31 cellular contexts compared by ENCODE assay signal in the genomic region with DNA sequence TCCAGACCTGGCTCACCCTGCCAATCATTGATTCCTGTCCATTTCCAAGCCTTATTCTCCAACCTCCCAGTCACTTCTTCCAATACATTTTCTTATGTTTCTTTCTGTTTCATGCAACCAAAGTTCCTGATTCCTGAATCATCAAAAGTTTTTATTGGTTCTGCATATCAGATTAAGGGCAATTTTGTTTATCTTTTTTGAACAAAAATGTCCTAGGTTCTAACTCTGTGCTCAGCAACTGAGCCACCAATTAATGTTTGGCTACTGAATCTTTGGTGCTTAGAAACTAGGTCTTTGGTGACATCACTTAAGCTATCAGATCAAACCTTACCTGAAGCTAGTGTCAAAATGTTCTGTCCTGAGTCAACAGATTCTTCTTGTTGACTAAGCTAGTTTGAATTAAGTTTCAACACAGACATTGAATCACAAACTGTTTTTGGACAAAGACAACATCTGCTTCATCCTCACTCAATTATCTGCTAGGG. TPM values are rescaled to one million over a fixed set of nuclear protein-coding genes. Genes with fewer than 3 reads are reported as not detected.
"Had no signal": no experiment of that assay in that cellular context is flagged by ENCODE, and none has a peak within 500 bp of the region (broad histone marks: within the 10 kb centered on the region; RNA-seq: fewer than 3 reads in every experiment).

No MANE protein-coding gene starts in this region.

- H3K9me3 ChIP-seq: mucosa of descending colon, neutrophil, ovary, right lobe of liver, upper lobe of right lung had no signal

- H3K9me3 Mint-ChIP-seq: activated naive CD4-positive, alpha-beta T cell treated with anti-CD3 and anti-CD28 coated beads, Interleukin-2, amount 50 U/mL, for 72 hours; activated T-helper 2 cell treated with anti-CD3 and anti-CD28 coated beads, Interferon-gamma antibody, Interleukin-2, Interleukin-4, amounts not matched to agents 10 μg/mL and 5 μg/mL and 100 μg/mL, durations not matched to agents 14 hours and 24 hours and 36 hours; effector memory CD8-positive, alpha-beta T cell; stimulated activated effector memory CD8-positive, alpha-beta T cell treated with anti-CD3 and anti-CD28 coated beads, Interleukin-12 subunit alpha, Interleukin-12 subunit beta, amount 100 ng/mL, for 72 hours; stimulated activated naive CD8-positive, alpha-beta T cell treated with anti-CD3 and anti-CD28 coated beads, Interleukin-15, Interleukin-2, amounts not matched to agents 100 ng/mL and 50 ng/mL, for 24 hours; T-helper 2 cell treated with Interferon-gamma antibody and Interleukin-4, amounts not matched to agents 5 μg/mL and 100 μg/mL, for 36 hours had no signal

- DNase-seq: activated CD4-positive, alpha-beta T cell treated with anti-CD3 and anti-CD28 coated beads for 36 hours; activated CD4-positive, CD25-positive, alpha-beta regulatory T cell; activated CD8-positive, alpha-beta memory T cell treated with anti-CD3 and anti-CD28 coated beads, Interleukin-2, amount 10 ng/mL, durations not matched to agents 7 days and 5 days; activated CD8-positive, alpha-beta T cell treated with anti-CD3 and anti-CD28 coated beads, Interleukin-2, amount 10 ng/mL, durations not matched to agents 7 days and 5 days; activated T-cell treated with anti-CD3 and anti-CD28 coated beads, Interleukin-2, amount 50 U/mL, for 48 hours; caudate nucleus; cortex of kidney; effector memory CD8-positive, alpha-beta T cell; foreskin melanocyte; heart right ventricle; left ventricle myocardium inferior; mucosa of descending colon; ovary; right lobe of liver; stimulated activated CD4-positive, alpha-beta T cell treated with anti-CD3 and anti-CD28 coated beads, Interleukin-12 subunit alpha, Interleukin-12 subunit beta, amount 100 ng/mL, for 4 hours; stimulated activated CD4-positive, alpha-beta T cell treated with anti-CD3 and anti-CD28 coated beads, Interleukin-4, amount 100 ng/mL, for 1 hour; substantia nigra; T-helper 1 cell; upper lobe of right lung had no signal

- H3K27ac ChIP-seq: left ventricle myocardium inferior, neutrophil, ovary, right lobe of liver, skin epidermis, upper lobe of right lung had no signal

- H3K4me1 Mint-ChIP-seq: brain had no signal

- H3K4me1 ChIP-seq: right lobe of liver, upper lobe of right lung had no signal

- H3K36me3 Mint-ChIP-seq: activated CD8-positive, alpha-beta memory T cell treated with anti-CD3 and anti-CD28 coated beads, Interleukin-2, amount 10 ng/mL, durations not matched to agents 7 days and 5 days; activated naive CD4-positive, alpha-beta T cell treated with anti-CD3 and anti-CD28 coated beads, Interleukin-2, amount 50 U/mL, for 72 hours; brain; stimulated activated effector memory CD8-positive, alpha-beta T cell treated with anti-CD3 and anti-CD28 coated beads, Interleukin-12 subunit alpha, Interleukin-12 subunit beta, amount 100 ng/mL, for 72 hours had no signal

- H3K27ac Mint-ChIP-seq: activated CD4-positive, alpha-beta T cell treated with anti-CD3 and anti-CD28 coated beads for 36 hours; activated CD8-positive, alpha-beta memory T cell treated with anti-CD3 and anti-CD28 coated beads, Interleukin-2, amount 10 ng/mL, durations not matched to agents 7 days and 5 days; activated CD8-positive, alpha-beta T cell treated with anti-CD3 and anti-CD28 coated beads, Interleukin-2, amount 10 ng/mL, durations not matched to agents 7 days and 5 days; activated naive CD4-positive, alpha-beta T cell treated with anti-CD3 and anti-CD28 coated beads, Interleukin-2, amount 50 U/mL, for 72 hours; activated T-helper 2 cell treated with anti-CD3 and anti-CD28 coated beads, Interferon-gamma antibody, Interleukin-2, Interleukin-4, amounts not matched to agents 10 μg/mL and 5 μg/mL and 100 μg/mL, durations not matched to agents 14 hours and 24 hours and 36 hours; effector memory CD8-positive, alpha-beta T cell; nephron; progenitor cell of endocrine pancreas; stimulated activated effector memory CD8-positive, alpha-beta T cell treated with anti-CD3 and anti-CD28 coated beads, Interleukin-12 subunit alpha, Interleukin-12 subunit beta, amount 100 ng/mL, for 72 hours; stimulated activated naive CD8-positive, alpha-beta T cell treated with anti-CD3 and anti-CD28 coated beads, Interleukin-15, Interleukin-2, amounts not matched to agents 100 ng/mL and 50 ng/mL, for 24 hours; T-helper 2 cell treated with Interferon-gamma antibody and Interleukin-4, amounts not matched to agents 5 μg/mL and 100 μg/mL, for 36 hours had no signal

- H3K36me3 ChIP-seq: heart right ventricle, left ventricle myocardium inferior, neutrophil, ovary, right lobe of liver, upper lobe of right lung had no signal

- H3K4me3 Mint-ChIP-seq: activated CD4-positive, alpha-beta T cell treated with anti-CD3 and anti-CD28 coated beads for 36 hours; activated CD8-positive, alpha-beta memory T cell treated with anti-CD3 and anti-CD28 coated beads, Interleukin-2, amount 10 ng/mL, durations not matched to agents 7 days and 5 days; activated CD8-positive, alpha-beta T cell treated with anti-CD3 and anti-CD28 coated beads, Interleukin-2, amount 10 ng/mL, durations not matched to agents 7 days and 5 days; brain; effector memory CD8-positive, alpha-beta T cell; nephron; stimulated activated effector memory CD8-positive, alpha-beta T cell treated with anti-CD3 and anti-CD28 coated beads, Interleukin-12 subunit alpha, Interleukin-12 subunit beta, amount 100 ng/mL, for 72 hours; stimulated activated naive CD8-positive, alpha-beta T cell treated with anti-CD3 and anti-CD28 coated beads, Interleukin-15, Interleukin-2, amounts not matched to agents 100 ng/mL and 50 ng/mL, for 24 hours; T-helper 2 cell treated with Interferon-gamma antibody and Interleukin-4, amounts not matched to agents 5 μg/mL and 100 μg/mL, for 36 hours had no signal

- H3K4me3 ChIP-seq: heart right ventricle, left ventricle myocardium inferior, lung, mucosa of descending colon, ovary, right lobe of liver, skin epidermis, upper lobe of right lung had no signal

- H3K27me3 ChIP-seq: heart right ventricle, neutrophil, ovary, right lobe of liver, upper lobe of right lung had no signal

- H3K27me3 Mint-ChIP-seq: activated CD4-positive, alpha-beta T cell treated with anti-CD3 and anti-CD28 coated beads for 36 hours; stimulated activated naive CD8-positive, alpha-beta T cell treated with anti-CD3 and anti-CD28 coated beads, Interleukin-15, Interleukin-2, amounts not matched to agents 100 ng/mL and 50 ng/mL, for 24 hours had no signal

- ATAC-seq: activated CD4-positive, alpha-beta T cell treated with anti-CD3 and anti-CD28 coated beads for 36 hours; activated CD8-positive, alpha-beta memory T cell treated with anti-CD3 and anti-CD28 coated beads, Interleukin-2, amount 10 ng/mL, durations not matched to agents 7 days and 5 days; activated CD8-positive, alpha-beta T cell treated with anti-CD3 and anti-CD28 coated beads, Interleukin-2, amount 10 ng/mL, durations not matched to agents 7 days and 5 days; activated naive CD4-positive, alpha-beta T cell treated with anti-CD3 and anti-CD28 coated beads, Interleukin-2, amount 50 U/mL, for 72 hours; effector memory CD8-positive, alpha-beta T cell; mucosa of descending colon; right lobe of liver; stimulated activated effector memory CD8-positive, alpha-beta T cell treated with anti-CD3 and anti-CD28 coated beads, Interleukin-12 subunit alpha, Interleukin-12 subunit beta, amount 100 ng/mL, for 72 hours; upper lobe of right lung had no signal

RNA-seq across cellular contexts. Expression of a gene that starts 56.1 kb away (rescaled TPM):
- total RNA-seq: activated CD4-positive, alpha-beta T cell treated with anti-CD3 and anti-CD28 coated beads for 36 hours; activated CD8-positive, alpha-beta memory T cell treated with anti-CD3 and anti-CD28 coated beads, Interleukin-2, amount 10 ng/mL, durations not matched to agents 7 days and 5 days; activated CD8-positive, alpha-beta T cell treated with anti-CD3 and anti-CD28 coated beads, Interleukin-2, amount 10 ng/mL, durations not matched to agents 7 days and 5 days; activated T-helper 2 cell treated with anti-CD3 and anti-CD28 coated beads, Interferon-gamma antibody, Interleukin-2, Interleukin-4, amounts not matched to agents 10 μg/mL and 5 μg/mL and 100 μg/mL, durations not matched to agents 14 hours and 24 hours and 36 hours; glomerular endothelial cell had no signal
